14 cellular contexts compared by ENCODE assay signal in genomic region chr6:160431231-160431630, GRCh38.
DNase-seq lines count a peak whose midpoint lies in the region; ATAC-seq and TF ChIP-seq lines count a peak whose summit lies in the region.
"Had no signal": no experiment of that assay in that cellular context is flagged by ENCODE, and none has a peak within 500 bp of the region (broad histone marks: within the 10 kb centered on the region; RNA-seq: fewer than 3 reads in every experiment).

No MANE protein-coding gene starts in this region.

- peak; percentile 63 for DNase-seq in AG09309 (ENCODE audit: low read depth)
- DNase-seq in ascending aorta (ENCODE audit: low spot score in 2 of 2) = peak in 1 of 2 donors; percentile 74
- peak; percentile 23 for DNase-seq in globus pallidus (ENCODE audit: low spot score)
- DNase-seq in prostate gland (ENCODE audit: low spot score) = no peak
- DNase-seq in HPDE6-E6E7 (ENCODE audit: extremely low spot score) = no peak
- DNase-seq in hepatic stellate cell (ENCODE audit: low spot score) = no peak
- no peak for DNase-seq in NCI-H2196 treated with DMSO at 0.1 percent for 48 hours (lab: John Stamatoyannopoulos, UW; ENCODE audit: unreplicated experiment)
- DNase-seq: activated CD8-positive, alpha-beta memory T cell treated with anti-CD3 and anti-CD28 coated beads, Interleukin-2, amount 50 U/mL, for 48 hours; hippocampal formation; naive thymus-derived CD4-positive, alpha-beta T cell; OCI-M1 had no signal

- H3K4me1 ChIP-seq in ascending aorta = peaks cover 0 to 40% of the 10 kb centered on the region in 2 donors
- peaks cover 7% of the 10 kb centered on the region for H3K4me1 ChIP-seq in prostate gland (replicated peaks)

- H3K9me3 ChIP-seq in ascending aorta = no peaks in the 10 kb centered on the region
- no peaks in the 10 kb centered on the region for H3K9me3 ChIP-seq in prostate gland
- H3K9me3 ChIP-seq: BLaER1 treated with 17β-estradiol and CSF1 and Interleukin-3, amounts not matched to agents 10 nM and 100 nM had no signal

- H3K27ac ChIP-seq in ascending aorta (peak overlapping the region; percentile 64 to 66), prostate gland (peak overlapping the region; percentile 49)
- H3K27ac ChIP-seq: BLaER1 treated with 17β-estradiol and CSF1 and Interleukin-3, amounts not matched to agents 10 nM and 100 nM; cardiac muscle cell had no signal

- TF ChIP-seq CTCF in AG09309 (IDR thresholded peaks at IDR 0.05; ENCODE audit: control insufficient read depth, insufficient read depth, low read depth, low read length, missing control alignments) (no peak), ascending aorta (IDR thresholded peaks at IDR 0.05) (no peak), prostate gland (IDR thresholded peaks at IDR 0.05) (no peak)

- H3K4me3 ChIP-seq in AG09309 (ENCODE audit: control insufficient read depth, low read depth, low read length) (no peak overlapping the region), ascending aorta (peak overlapping the region in 1 of 2 donors; percentile 21), prostate gland (no peak overlapping the region)
- H3K4me3 ChIP-seq: BLaER1 treated with 17β-estradiol and CSF1 and Interleukin-3, amounts not matched to agents 10 nM and 100 nM; cardiac muscle cell had no signal

- ATAC-seq in GM21528 (IDR thresholded peaks at IDR 0.05; ENCODE audit: low FRiP score, unreplicated experiment) = no peak
- ATAC-seq: naive thymus-derived CD4-positive, alpha-beta T cell had no signal

- no peaks in the 10 kb centered on the region for H3K27me3 ChIP-seq in ascending aorta
- H3K27me3 ChIP-seq in prostate gland (replicated peaks; ENCODE audit: insufficient read depth) = no peaks in the 10 kb centered on the region
- H3K27me3 ChIP-seq: cardiac muscle cell had no signal

- 13% methylated on average over 8 of the region's 8 CpGs for whole genome bisulfite sequencing in prostate gland

- no peaks in the 10 kb centered on the region for H3K36me3 ChIP-seq in ascending aorta
- no peaks in the 10 kb centered on the region for H3K36me3 ChIP-seq in prostate gland
- H3K36me3 ChIP-seq: BLaER1 treated with 17β-estradiol and CSF1 and Interleukin-3, amounts not matched to agents 10 nM and 100 nM; cardiac muscle cell had no signal

- TF ChIP-seq POLR2A in prostate gland (IDR thresholded peaks at IDR 0.05) = no peak

- intact Hi-C loops in ascending aorta (cut with DNase I) = no loop called here
- intact Hi-C loops in prostate gland (cut with DNase I) = loop anchor here (2.0 to 10.0 kb wide), 3 partner anchors 79 to 706 kb away; partner anchors contain the start of gene WTAP

Comparison
In these comparisons a context has a peak if more than half of its experiments do, and no peak if none do; other contexts are left out.
1. DNase-seq: peak in AG09309 (single experiment) and globus pallidus (single experiment); none in prostate gland (single experiment), HPDE6-E6E7 (single experiment), hepatic stellate cell (single experiment) and NCI-H2196 treated with DMSO at 0.1 percent for 48 hours (single experiment).